In the genomic region with DNA sequence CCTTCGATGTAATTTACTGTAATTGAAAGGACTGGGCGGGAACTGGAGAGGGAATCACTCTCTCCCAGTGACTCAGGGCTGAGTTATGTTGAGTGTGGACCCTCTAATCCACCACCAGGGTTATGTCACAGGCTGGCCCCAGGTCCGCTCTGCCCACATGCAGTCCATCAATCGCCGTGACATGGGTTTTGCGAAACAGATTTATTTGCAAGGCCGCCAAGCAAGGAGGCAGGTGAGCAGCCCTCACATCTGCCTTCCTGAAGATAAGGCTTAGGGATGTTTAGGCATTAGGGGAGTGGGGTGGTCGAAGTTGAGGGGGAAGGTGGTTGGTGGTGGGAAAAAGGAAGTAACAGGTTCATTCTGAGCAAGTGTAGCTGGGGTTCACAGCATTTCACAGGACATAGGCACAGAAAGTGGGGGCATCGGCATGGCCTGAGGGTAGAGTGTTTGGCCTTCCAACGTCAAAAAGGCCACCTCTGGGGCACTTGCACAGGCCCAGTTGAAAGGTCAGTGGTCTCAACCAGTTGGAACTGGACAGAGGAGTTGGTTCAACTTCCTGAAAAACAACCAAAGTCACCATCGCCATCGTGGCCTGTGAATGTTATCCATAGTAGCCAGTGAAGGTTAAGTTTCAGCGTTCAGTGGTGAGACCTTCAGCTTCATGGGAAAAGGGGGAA, we compare ENCODE assay signal across 1 cellular context.
A peak's percentile ranks its signal among the peaks of the same experiment; 100 is the strongest.
TF ChIP-seq lines count a peak whose summit lies in the region.

No MANE protein-coding gene starts in this region.

TF ChIP-seq in GM12878, 131 proteins besides CTCF, POLR2A, EP300 and RAD21:
- TF ChIP-seq NBN (IDR thresholded peaks at IDR 0.05) (no peak), EZH2 (IDR thresholded peaks at IDR 0.05; ENCODE audit: borderline replicate concordance, control insufficient read depth, low read depth, low read length) (no peak), STAT1 (conservative IDR thresholded peaks at IDR 0.05) (no peak), CBFB (IDR thresholded peaks at IDR 0.05; ENCODE audit: low read depth) (no peak), BACH1 (IDR thresholded peaks at IDR 0.05; ENCODE audit: borderline replicate concordance) (no peak), SMARCA5 (IDR thresholded peaks at IDR 0.05) (no peak)
- TF ChIP-seq, protein P1, sequence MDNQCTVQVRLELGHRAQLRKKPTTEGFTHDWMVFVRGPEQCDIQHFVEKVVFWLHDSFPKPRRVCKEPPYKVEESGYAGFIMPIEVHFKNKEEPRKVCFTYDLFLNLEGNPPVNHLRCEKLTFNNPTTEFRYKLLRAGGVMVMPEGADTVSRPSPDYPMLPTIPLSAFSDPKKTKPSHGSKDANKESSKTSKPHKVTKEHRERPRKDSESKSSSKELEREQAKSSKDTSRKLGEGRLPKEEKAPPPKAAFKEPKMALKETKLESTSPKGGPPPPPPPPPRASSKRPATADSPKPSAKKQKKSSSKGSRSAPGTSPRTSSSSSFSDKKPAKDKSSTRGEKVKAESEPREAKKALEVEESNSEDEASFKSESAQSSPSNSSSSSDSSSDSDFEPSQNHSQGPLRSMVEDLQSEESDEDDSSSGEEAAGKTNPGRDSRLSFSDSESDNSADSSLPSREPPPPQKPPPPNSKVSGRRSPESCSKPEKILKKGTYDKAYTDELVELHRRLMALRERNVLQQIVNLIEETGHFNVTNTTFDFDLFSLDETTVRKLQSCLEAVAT (IDR thresholded peaks at IDR 0.05), result no peak
- TF ChIP-seq, protein P2, sequence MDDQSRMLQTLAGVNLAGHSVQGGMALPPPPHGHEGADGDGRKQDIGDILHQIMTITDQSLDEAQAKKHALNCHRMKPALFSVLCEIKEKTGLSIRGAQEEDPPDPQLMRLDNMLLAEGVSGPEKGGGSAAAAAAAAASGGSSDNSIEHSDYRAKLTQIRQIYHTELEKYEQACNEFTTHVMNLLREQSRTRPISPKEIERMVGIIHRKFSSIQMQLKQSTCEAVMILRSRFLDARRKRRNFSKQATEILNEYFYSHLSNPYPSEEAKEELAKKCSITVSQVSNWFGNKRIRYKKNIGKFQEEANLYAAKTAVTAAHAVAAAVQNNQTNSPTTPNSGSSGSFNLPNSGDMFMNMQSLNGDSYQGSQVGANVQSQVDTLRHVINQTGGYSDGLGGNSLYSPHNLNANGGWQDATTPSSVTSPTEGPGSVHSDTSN (IDR thresholded peaks at IDR 0.05; ENCODE audit: insufficient replicate concordance, low read depth, low read length), result peak; percentile 37
- TF ChIP-seq, protein P3, sequence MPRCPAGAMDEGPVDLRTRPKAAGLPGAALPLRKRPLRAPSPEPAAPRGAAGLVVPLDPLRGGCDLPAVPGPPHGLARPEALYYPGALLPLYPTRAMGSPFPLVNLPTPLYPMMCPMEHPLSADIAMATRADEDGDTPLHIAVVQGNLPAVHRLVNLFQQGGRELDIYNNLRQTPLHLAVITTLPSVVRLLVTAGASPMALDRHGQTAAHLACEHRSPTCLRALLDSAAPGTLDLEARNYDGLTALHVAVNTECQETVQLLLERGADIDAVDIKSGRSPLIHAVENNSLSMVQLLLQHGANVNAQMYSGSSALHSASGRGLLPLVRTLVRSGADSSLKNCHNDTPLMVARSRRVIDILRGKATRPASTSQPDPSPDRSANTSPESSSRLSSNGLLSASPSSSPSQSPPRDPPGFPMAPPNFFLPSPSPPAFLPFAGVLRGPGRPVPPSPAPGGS (IDR thresholded peaks at IDR 0.05; ENCODE audit: borderline replicate concordance, insufficient read depth, low read depth, low read length, poor library complexity, severe bottlenecking), result peak; percentile 64
TF ChIP-seq in GM12878: peak in this region for 2.
